10 cellular contexts compared by ENCODE assay signal in genomic region chr14:51167587-51168219, GRCh38.
DNase-seq lines count a peak whose midpoint lies in the region; ATAC-seq and TF ChIP-seq lines count a peak whose summit lies in the region.
"Had no signal": no experiment of that assay in that cellular context is flagged by ENCODE, and none has a peak within 500 bp of the region (broad histone marks: within the 10 kb centered on the region; RNA-seq: fewer than 3 reads in every experiment).

No MANE protein-coding gene starts in this region.

- H3K4me3 Mint-ChIP-seq in activated CD4-positive, alpha-beta T cell treated with anti-CD3 and anti-CD28 coated beads for 36 hours = no peak overlapping the region

- H3K27ac Mint-ChIP-seq in activated CD4-positive, alpha-beta T cell treated with anti-CD3 and anti-CD28 coated beads for 36 hours = peak overlapping the region; percentile 37

- no peaks in the 10 kb centered on the region for H3F3A ChIP-seq in PC-3 (ENCODE audit: low read length, unreplicated experiment)

- no peaks in the 10 kb centered on the region for H4K20me1 ChIP-seq in PC-3 (ENCODE audit: low read length)

- no peak overlapping the region for H3K9ac ChIP-seq in PC-3 (ENCODE audit: low read length)

- no peaks in the 10 kb centered on the region for H3K9me3 Mint-ChIP-seq in activated CD4-positive, alpha-beta T cell treated with anti-CD3 and anti-CD28 coated beads for 36 hours (ENCODE audit: low read depth)

- CTCF ChIA-PET in activated CD4-positive, alpha-beta T cell treated with anti-CD3 and anti-CD28 coated beads for 36 hours (lab: Charles Lee) = interaction anchor here (1.1 kb wide), 1 partner anchor 51 kb away, joined by 4 read pairs; no protein-coding TSS in a partner anchor
- CTCF ChIA-PET in PC-3 (lab: Charles Lee) = interaction anchor here (0.6 kb wide), 1 partner anchor 1155 kb away, joined by 4 read pairs; no protein-coding TSS in a partner anchor

- in situ Hi-C loops in KBM-7 (cut with MboI; ENCODE audit: low pct_unique_long_range_greater_than_20kb, low sequenced_read_pairs) = no loop called here

- H3K79me2 ChIP-seq in PC-3 (ENCODE audit: low read length) = no peaks in the 10 kb centered on the region

- no peaks in the 10 kb centered on the region for H3K36me3 ChIP-seq in PC-3 (ENCODE audit: low read depth, low read length)

- H3K27me3 ChIP-seq in PC-3 (ENCODE audit: low read length) = no peaks in the 10 kb centered on the region

- no peaks in the 10 kb centered on the region for H3K9me3 ChIP-seq in PC-3 (ENCODE audit: low read length)

- H3K4me1 ChIP-seq in PC-3 (ENCODE audit: insufficient read depth, low read length) = peaks cover 36% of the 10 kb centered on the region

- H3K36me3 Mint-ChIP-seq in activated CD4-positive, alpha-beta T cell treated with anti-CD3 and anti-CD28 coated beads for 36 hours (ENCODE audit: low read depth) = no peaks in the 10 kb centered on the region

- ATAC-seq in activated CD4-positive, alpha-beta T cell treated with anti-CD3 and anti-CD28 coated beads for 36 hours = peak; percentile 84
- ATAC-seq in PC-3 = 0 out of 2 replicates have a peak, but pooled peaks have one; percentile 8
- ATAC-seq: K562 had no signal

- intact Hi-C loops in activated CD4-positive, alpha-beta T cell treated with anti-CD3 and anti-CD28 coated beads for 36 hours (cut with DNase I, micrococcal nuclease) = no loop called here
- intact Hi-C loops in PC-3 (cut with micrococcal nuclease) = no loop called here

- H3K27ac ChIP-seq in PC-3 (ENCODE audit: low read length) = no peak overlapping the region

- no TSS peak for BruUV-seq in PC-3 (replicated peaks; lab: Mats Ljungman, UMichigan)

- no peaks in the 10 kb centered on the region for H3K27me3 Mint-ChIP-seq in activated CD4-positive, alpha-beta T cell treated with anti-CD3 and anti-CD28 coated beads for 36 hours

- no peak overlapping the region for H2AFZ ChIP-seq in PC-3 (ENCODE audit: low read length)

- no peak overlapping the region for H3K4me3 ChIP-seq in PC-3 (ENCODE audit: low read length)
- H3K4me3 ChIP-seq in fibroblast of villous mesenchyme (ENCODE audit: low read depth, low read length) = no peak overlapping the region
- H3K4me3 ChIP-seq: K562 had no signal

- no peak overlapping the region for H3K4me2 ChIP-seq in PC-3 (ENCODE audit: low read length)

- H3K9me2 ChIP-seq in PC-3 (replicated peaks; ENCODE audit: low read length) = no peaks in the 10 kb centered on the region

- POLR2A ChIA-PET in activated CD4-positive, alpha-beta T cell treated with anti-CD3 and anti-CD28 coated beads for 36 hours (lab: Charles Lee) = no interaction called here
- POLR2A ChIA-PET in PC-3 (lab: Charles Lee; ENCODE audit: unreplicated experiment) = no interaction called here

- DNase-seq in activated CD4-positive, alpha-beta T cell treated with anti-CD3 and anti-CD28 coated beads for 36 hours = no peak
- DNase-seq in activated CD4-positive, alpha-beta T cell treated with anti-CD3 and anti-CD28 coated beads, Interleukin-2, amount 50 U/mL, for 1 hour = no peak
- peak; percentile 17 for DNase-seq in PC-3
- DNase-seq in fibroblast of villous mesenchyme (ENCODE audit: low read depth) = peak; percentile 81
- peak; percentile 55 for DNase-seq in stromal cell of bone marrow (ENCODE audit: low read depth)
- no peak for DNase-seq in stimulated activated CD4-positive, alpha-beta T cell treated with anti-CD3 and anti-CD28 coated beads, Interleukin-2, amount 100 ng/mL, for 48 hours
- DNase-seq in germinal center (ENCODE audit: low spot score) = no peak
- DNase-seq in KBM-7 = no peak
- DNase-seq: NCI-H748 treated with DMSO at 0.1 percent for 48 hours had no signal

- peaks cover 11% of the 10 kb centered on the region for H3K4me1 Mint-ChIP-seq in activated CD4-positive, alpha-beta T cell treated with anti-CD3 and anti-CD28 coated beads for 36 hours

- TF ChIP-seq CTCF in PC-3 (conservative IDR thresholded peaks at IDR 0.05; ENCODE audit: low read depth, low read length) = no peak
- TF ChIP-seq CTCF in fibroblast of villous mesenchyme (IDR thresholded peaks at IDR 0.05; ENCODE audit: insufficient read depth, low read depth, low read length) = no peak

Comparison
In these comparisons a context has a peak if more than half of its experiments do, and no peak if none do; other contexts are left out.
1. DNase-seq: peak in PC-3 (single experiment), fibroblast of villous mesenchyme (single experiment) and stromal cell of bone marrow (single experiment); none in activated CD4-positive, alpha-beta T cell treated with anti-CD3 and anti-CD28 coated beads for 36 hours (single experiment), activated CD4-positive, alpha-beta T cell treated with anti-CD3 and anti-CD28 coated beads, Interleukin-2, amount 50 U/mL, for 1 hour (single experiment), stimulated activated CD4-positive, alpha-beta T cell treated with anti-CD3 and anti-CD28 coated beads, Interleukin-2, amount 100 ng/mL, for 48 hours (0 of 2), germinal center (single experiment) and KBM-7 (single experiment).